ENCODE assay signal across 11 cellular contexts in the genomic region with DNA sequence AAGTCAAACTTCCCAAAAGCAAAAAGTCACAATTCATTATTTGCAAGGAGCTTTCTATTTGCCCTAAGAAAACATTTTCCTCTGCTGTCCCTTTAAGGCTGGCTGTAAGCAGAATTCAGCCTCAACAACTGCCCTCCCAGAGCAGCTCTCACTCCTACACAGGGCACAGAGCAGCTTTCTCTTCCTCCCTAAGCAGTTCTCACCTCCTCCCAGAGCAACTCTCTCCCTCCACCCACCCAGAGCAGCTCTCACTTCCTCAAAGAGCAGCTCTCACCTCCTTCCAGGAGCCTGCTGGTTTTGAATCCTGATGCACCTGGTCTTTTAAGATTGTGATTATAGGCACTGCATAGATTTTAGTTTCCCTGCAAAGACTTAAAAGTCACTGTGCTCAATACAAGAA.
DNase-seq lines count a peak whose midpoint lies in the region; ATAC-seq and TF ChIP-seq lines count a peak whose summit lies in the region.
"Had no signal": no experiment of that assay in that cellular context is flagged by ENCODE, and none has a peak within 500 bp of the region (broad histone marks: within the 10 kb centered on the region; RNA-seq: fewer than 3 reads in every experiment).

No MANE protein-coding gene starts in this region.

- no peak overlapping the region for H3K4me3 Mint-ChIP-seq in osteocyte (ENCODE audit: unreplicated experiment)
- no peak overlapping the region for H3K4me3 Mint-ChIP-seq in nephron progenitor cell

- no peak overlapping the region for H3K27ac Mint-ChIP-seq in osteocyte (ENCODE audit: unreplicated experiment)
- no peak overlapping the region for H3K27ac Mint-ChIP-seq in nephron progenitor cell

- H3K4me1 ChIP-seq in vagina, result no peaks in the 10 kb centered on the region

- peak; percentile 97 for ATAC-seq in HG02798 (IDR thresholded peaks at IDR 0.05; ENCODE audit: poor library complexity, unreplicated experiment)
- ATAC-seq: SK-N-SH treated with all-trans-retinoic acid at 6 μM for 48 hours had no signal

- no peak for TF ChIP-seq CTCF in osteocyte (IDR thresholded peaks at IDR 0.05)
- TF ChIP-seq CTCF in nephron progenitor cell (IDR thresholded peaks at IDR 0.05), result no peak
- no peak for TF ChIP-seq CTCF in vagina (IDR thresholded peaks at IDR 0.05)

- no peaks in the 10 kb centered on the region for H3K9me3 ChIP-seq in vagina

- DNase-seq in GM19240 (ENCODE audit: insufficient read length, low spot score) (peak; percentile 63), KBM-7 (peak; percentile 80), osteocyte (ENCODE audit: extremely low spot score, unreplicated experiment) (peak; percentile 49), nephron progenitor cell (no peak), NCI-H2196 (lab: John Stamatoyannopoulos, UW; ENCODE audit: unreplicated experiment) (no peak), vagina (ENCODE audit: extremely low spot score in 2 of 2) (no peak), HuH-7 (ENCODE audit: low spot score) (no peak)
- DNase-seq: activated effector memory CD4-positive, alpha-beta T cell treated with anti-CD3 and anti-CD28 coated beads, Interleukin-2, amount 50 U/mL, for 16 hours; mammary epithelial cell had no signal

- H3K4me3 ChIP-seq in vagina, result no peak overlapping the region

- H3K27me3 Mint-ChIP-seq in osteocyte (ENCODE audit: unreplicated experiment) (no peaks in the 10 kb centered on the region), nephron progenitor cell (ENCODE audit: low read depth, poor library complexity) (peaks cover 3% of the 10 kb centered on the region)

- TF ChIP-seq POLR2A in vagina (IDR thresholded peaks at IDR 0.05), result no peak

- H3K36me3 ChIP-seq in vagina, result peaks cover 0 to 3% of the 10 kb centered on the region in 2 donors

- no peaks in the 10 kb centered on the region for H3K9me3 Mint-ChIP-seq in osteocyte (ENCODE audit: unreplicated experiment)
- H3K9me3 Mint-ChIP-seq in nephron progenitor cell, result no peaks in the 10 kb centered on the region

- no peak overlapping the region for H3K27ac ChIP-seq in vagina

- no peaks in the 10 kb centered on the region for H3K27me3 ChIP-seq in vagina

- H3K36me3 Mint-ChIP-seq in osteocyte (ENCODE audit: unreplicated experiment), result peaks cover 13% of the 10 kb centered on the region
- peaks cover 40% of the 10 kb centered on the region for H3K36me3 Mint-ChIP-seq in nephron progenitor cell (ENCODE audit: low read depth)

- intact Hi-C loops in vagina (cut with DNase I), result no loop called here

- H3K4me1 Mint-ChIP-seq in osteocyte (ENCODE audit: unreplicated experiment) (no peaks in the 10 kb centered on the region), nephron progenitor cell (peaks cover 14% of the 10 kb centered on the region)

- in situ Hi-C loops in KBM-7 (cut with MboI; ENCODE audit: low pct_unique_long_range_greater_than_20kb, low sequenced_read_pairs), result no loop called here

Comparison
In these comparisons a context has a peak if more than half of its experiments do, and no peak if none do; other contexts are left out.
1. DNase-seq: peak in GM19240 (single experiment), KBM-7 (single experiment) and osteocyte (single experiment); none in nephron progenitor cell (single experiment), NCI-H2196 (single experiment), vagina (0 of 2) and HuH-7 (single experiment).